In genomic region chrX:70478521-70478920, GRCh38 we compare ENCODE assay signal across 16 cellular contexts. TPM values are rescaled to one million over a fixed set of nuclear protein-coding genes. Genes with fewer than 3 reads are reported as not detected.
DNase-seq lines count a peak whose midpoint lies in the region; ATAC-seq and TF ChIP-seq lines count a peak whose summit lies in the region.
"Had no signal": no experiment of that assay in that cellular context is flagged by ENCODE, and none has a peak within 500 bp of the region (broad histone marks: within the 10 kb centered on the region; RNA-seq: fewer than 3 reads in every experiment).

No MANE protein-coding gene starts in this region.

- 41% methylated on average over 4 of the region's 4 CpGs for WGBS in esophagus muscularis mucosa
- 84% methylated on average over 4 of the region's 4 CpGs for WGBS in prostate gland

- H3K27me3 ChIP-seq in esophagus muscularis mucosa (peaks cover 0 to 4% (median 0%) of the 10 kb centered on the region in 4 donors), prostate gland (replicated peaks; ENCODE audit: insufficient read depth) (no peaks in the 10 kb centered on the region)

- peak; percentile 72 for DNase-seq in DMS 273 treated with DMSO at 0.1 percent for 48 hours (lab: John Stamatoyannopoulos, UW)
- peak; percentile 87 for DNase-seq in NCI-H82 treated with DMSO at 0.1 percent for 48 hours (lab: John Stamatoyannopoulos, UW; ENCODE audit: unreplicated experiment)
- no peak for DNase-seq in esophagus muscularis mucosa (ENCODE audit: extremely low spot score)
- no peak for DNase-seq in prostate gland (ENCODE audit: low spot score)
- DNase-seq in GOT3 (lab: John Stamatoyannopoulos, UW) = no peak
- DNase-seq in occipital lobe (lab: John Stamatoyannopoulos, UW) = no peak
- no peak for DNase-seq in immature natural killer cell
- DNase-seq: activated CD4-positive, alpha-beta T cell treated with anti-CD3 and anti-CD28 coated beads, Interleukin-2, amount 50 U/mL, for 48 hours; Kasumi-1; NCI-H2029 treated with DMSO at 0.1 percent for 48 hours; stimulated activated CD4-positive, alpha-beta T cell treated with anti-CD3 and anti-CD28 coated beads, Interleukin-1b, Interleukin-23, amount 100 ng/mL, for 48 hours; T-helper 17 cell had no signal

- H3K4me1 Mint-ChIP-seq in immature natural killer cell = no peaks in the 10 kb centered on the region

- H3K4me3 ChIP-seq in esophagus muscularis mucosa = no peak overlapping the region
- H3K4me3 ChIP-seq in prostate gland = no peak overlapping the region
- H3K4me3 ChIP-seq: BLaER1 had no signal

- no peak for TF ChIP-seq POLR2A in esophagus muscularis mucosa (IDR thresholded peaks at IDR 0.05; ENCODE audit: low read depth)
- no peak for TF ChIP-seq POLR2A in prostate gland (IDR thresholded peaks at IDR 0.05)

- no peak for TF ChIP-seq EP300 in esophagus muscularis mucosa (IDR thresholded peaks at IDR 0.05)

- H3K27me3 Mint-ChIP-seq in immature natural killer cell (ENCODE audit: low read depth in 3 of 3) = peaks cover 1 to 5% (median 4%) of the 10 kb centered on the region in 3 donors
- H3K27me3 Mint-ChIP-seq: central memory CD8-positive, alpha-beta T cell; T-helper 17 cell had no signal

- no peak overlapping the region for H3K4me3 Mint-ChIP-seq in immature natural killer cell
- H3K4me3 Mint-ChIP-seq: central memory CD8-positive, alpha-beta T cell; T-helper 17 cell had no signal

- no peaks in the 10 kb centered on the region for H3K9me3 Mint-ChIP-seq in immature natural killer cell
- H3K9me3 Mint-ChIP-seq: central memory CD8-positive, alpha-beta T cell had no signal

- H3K9me3 ChIP-seq in esophagus muscularis mucosa (no peaks in the 10 kb centered on the region), prostate gland (no peaks in the 10 kb centered on the region)
- H3K9me3 ChIP-seq: BLaER1 had no signal

- no peak for ATAC-seq in GM19023 (IDR thresholded peaks at IDR 0.05; ENCODE audit: unreplicated experiment)
- ATAC-seq: T-helper 17 cell had no signal

- peaks cover 0 to 10% (median 9%) of the 10 kb centered on the region in 3 donors for H3K36me3 Mint-ChIP-seq in immature natural killer cell

- intact Hi-C loops in esophagus muscularis mucosa (cut with DNase I) (no loop called here), prostate gland (cut with DNase I) (no loop called here)

- H3K27ac Mint-ChIP-seq in immature natural killer cell = no peak overlapping the region
- H3K27ac Mint-ChIP-seq: T-helper 17 cell had no signal

- H3K4me1 ChIP-seq in esophagus muscularis mucosa (peaks cover 22 to 62% (median 53%) of the 10 kb centered on the region in 4 donors), prostate gland (replicated peaks) (no peaks in the 10 kb centered on the region)

- H3K36me3 ChIP-seq in esophagus muscularis mucosa = no peaks in the 10 kb centered on the region
- no peaks in the 10 kb centered on the region for H3K36me3 ChIP-seq in prostate gland

- no peak for TF ChIP-seq CTCF in esophagus muscularis mucosa (IDR thresholded peaks at IDR 0.05)
- no peak for TF ChIP-seq CTCF in prostate gland (IDR thresholded peaks at IDR 0.05)

- H3K27ac ChIP-seq in esophagus muscularis mucosa (replicated peaks in 1 of 4) = peak overlapping the region; percentile 74 to 81 (median 76)
- peak overlapping the region; percentile 14 to 53 for H3K27ac ChIP-seq in prostate gland
- H3K27ac ChIP-seq: BLaER1 had no signal

RNA-seq across cellular contexts. Expression of gene DLG3, which starts 33.9 kb away (rescaled TPM):
- total RNA-seq in esophagus muscularis mucosa (10 to 100 TPM; 21.7 to 27.0 (median 22.5) TPM), prostate gland (10 to 100 TPM; 11.9 to 29.1 TPM), occipital lobe (84.1 TPM)
- 1 to 10 TPM; 1.9 to 9.9 (median 6.6) TPM for polyA plus RNA-seq in immature natural killer cell

RNA-seq across cellular contexts. Expression of gene GDPD2, which starts 55.4 kb away (rescaled TPM):
- total RNA-seq in esophagus muscularis mucosa (not detected), prostate gland (not detected), occipital lobe (2.5 TPM)
- not detected for polyA plus RNA-seq in immature natural killer cell
- total RNA-seq: omental fat pad, T-helper 17 cell had no signal

Comparison
In these comparisons a context has a peak if more than half of its experiments do, and no peak if none do; other contexts are left out.
1. DNase-seq: peak in DMS 273 treated with DMSO at 0.1 percent for 48 hours (single experiment) and NCI-H82 treated with DMSO at 0.1 percent for 48 hours (single experiment); none in esophagus muscularis mucosa (single experiment), prostate gland (single experiment), GOT3 (single experiment), occipital lobe (single experiment) and immature natural killer cell (0 of 3).